Comparison of ENCODE assay signal across 1 cellular context in genomic region chr12:121888478-121889266, GRCh38.
TF ChIP-seq lines count a peak whose summit lies in the region.

Gene PSMD9, plus strand, starts transcription at chr12:121888790. Its CDS starts 67 bp downstream, at chr12:121888857.

TF ChIP-seq in K562, 482 proteins besides CTCF, POLR2A, EP300 and RAD21 (continued from another document and continues in another):
- TF ChIP-seq E2F6 (IDR thresholded peaks at IDR 0.05; ENCODE audit: borderline replicate concordance in 1 of 2, extremely low read depth in 1 of 2, insufficient read depth in 1 of 2, insufficient read length in 1 of 2, low read depth in 1 of 2, low read length in 1 of 2, poor library complexity in 1 of 2, severe bottlenecking in 1 of 2) (peak; percentile 91 to 92), TOE1 (IDR thresholded peaks at IDR 0.05; ENCODE audit: borderline replicate concordance) (peak; percentile 89), TOE1 (CRISPR knock-in tag; IDR thresholded peaks at IDR 0.05; ENCODE audit: borderline replicate concordance, low read depth) (no peak), EGR1 (conservative IDR thresholded peaks at IDR 0.05) (peak; percentile 91), ID3 (CRISPR knock-in tag; IDR thresholded peaks at IDR 0.05) (no peak), ID3 (tag; IDR thresholded peaks at IDR 0.05) (peak; percentile 23; the same call in 1 of the 2 replicates), CBX5 (IDR thresholded peaks at IDR 0.05; ENCODE audit: borderline replicate concordance, low read depth) (peak; percentile 33), FOXA3 (CRISPR knock-in tag; conservative IDR thresholded peaks at IDR 0.05 in 1 of 2, IDR thresholded peaks at IDR 0.05 in 1 of 2) (0 out of 4 replicates have a peak, but pooled peaks of 1 of the 2 experiments have one; percentile 3), ZNF41 (CRISPR knock-in tag; conservative IDR thresholded peaks at IDR 0.05) (0 out of 2 replicates have a peak, but pooled peaks have one; percentile 6), SP1 (CRISPR knock-in tag; IDR thresholded peaks at IDR 0.05) (peak; percentile 98), ZNF134 (CRISPR knock-in tag; conservative IDR thresholded peaks at IDR 0.05) (no peak), SMAD4 (CRISPR knock-in tag; conservative IDR thresholded peaks at IDR 0.05) (peak; percentile 80), ZNF121 (CRISPR knock-in tag; conservative IDR thresholded peaks at IDR 0.05) (no peak), ZNF347 (CRISPR knock-in tag; IDR thresholded peaks at IDR 0.05; ENCODE audit: low read depth) (no peak), MTA1 (IDR thresholded peaks at IDR 0.05; ENCODE audit: borderline replicate concordance) (peak; percentile 88), ZFP36 (IDR thresholded peaks at IDR 0.05; ENCODE audit: low read depth, low read length, partially characterized antibody) (peak; percentile 97), HMG20A (CRISPR knock-in tag; conservative IDR thresholded peaks at IDR 0.05) (no peak), CHCHD3 (CRISPR knock-in tag; IDR thresholded peaks at IDR 0.05) (no peak), STAT5A (IDR thresholded peaks at IDR 0.05; ENCODE audit: borderline replicate concordance, low read length) (no peak; the same call in 1 of the 2 replicates), POLR2AphosphoS5 (IDR thresholded peaks at IDR 0.05; ENCODE audit: control insufficient read depth, insufficient read depth, low read depth, low read length) (peak; percentile 74), MEF2D (tag; conservative IDR thresholded peaks at IDR 0.05; ENCODE audit: low read depth) (0 out of 2 replicates have a peak, but pooled peaks have one; percentile 30), VEZF1 (CRISPR knock-in tag; IDR thresholded peaks at IDR 0.05) (peak; percentile 88), RBM25 (IDR thresholded peaks at IDR 0.05; ENCODE audit: low read depth, low read length, severe bottlenecking) (no peak), SNIP1 (IDR thresholded peaks at IDR 0.05; ENCODE audit: low read depth) (no peak), CHD1 (IDR thresholded peaks at IDR 0.05; ENCODE audit: low read length) (no peak), ZSCAN32 (CRISPR knock-in tag; IDR thresholded peaks at IDR 0.05) (0 out of 2 replicates have a peak, but pooled peaks have one; percentile 45), KLF16 (IDR thresholded peaks at IDR 0.05) (peak; percentile 68), GTF2E2 (tag; IDR thresholded peaks at IDR 0.05) (peak; percentile 59; the same call in 1 of the 2 replicates), CBX3 (IDR thresholded peaks at IDR 0.05; ENCODE audit: borderline replicate concordance in 1 of 2, low read length in 2 of 2) (peak in 1 of 2 experiments; percentile 94; a peak in 2 of 3 replicates), DMBX1 (CRISPR knock-in tag; IDR thresholded peaks at IDR 0.05; ENCODE audit: borderline replicate concordance) (peak; percentile 3; the same call in 1 of the 2 replicates), MBD2 (IDR thresholded peaks at IDR 0.05; ENCODE audit: borderline replicate concordance, low read depth) (peak; percentile 71; the same call in 1 of the 2 replicates), NFATC3 (IDR thresholded peaks at IDR 0.05) (no peak), L3MBTL2 (IDR thresholded peaks at IDR 0.05) (peak; percentile 95), TRIM28 (IDR thresholded peaks at IDR 0.05) (0 out of 2 replicates have a peak, but pooled peaks have one; percentile 53), ARID4B (CRISPR knock-in tag; IDR thresholded peaks at IDR 0.05) (peak; percentile 87; the same call in 1 of the 2 replicates), ZNF3 (CRISPR knock-in tag; IDR thresholded peaks at IDR 0.05) (no peak), NFRKB (IDR thresholded peaks at IDR 0.05; ENCODE audit: low read depth) (peak; percentile 71)
- TF ChIP-seq, protein P1, sequence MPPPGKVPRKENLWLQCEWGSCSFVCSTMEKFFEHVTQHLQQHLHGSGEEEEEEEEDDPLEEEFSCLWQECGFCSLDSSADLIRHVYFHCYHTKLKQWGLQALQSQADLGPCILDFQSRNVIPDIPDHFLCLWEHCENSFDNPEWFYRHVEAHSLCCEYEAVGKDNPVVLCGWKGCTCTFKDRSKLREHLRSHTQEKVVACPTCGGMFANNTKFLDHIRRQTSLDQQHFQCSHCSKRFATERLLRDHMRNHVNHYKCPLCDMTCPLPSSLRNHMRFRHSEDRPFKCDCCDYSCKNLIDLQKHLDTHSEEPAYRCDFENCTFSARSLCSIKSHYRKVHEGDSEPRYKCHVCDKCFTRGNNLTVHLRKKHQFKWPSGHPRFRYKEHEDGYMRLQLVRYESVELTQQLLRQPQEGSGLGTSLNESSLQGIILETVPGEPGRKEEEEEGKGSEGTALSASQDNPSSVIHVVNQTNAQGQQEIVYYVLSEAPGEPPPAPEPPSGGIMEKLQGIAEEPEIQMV (tag; conservative IDR thresholded peaks at IDR 0.05; ENCODE audit: low read depth), result no peak
- TF ChIP-seq, protein P2, sequence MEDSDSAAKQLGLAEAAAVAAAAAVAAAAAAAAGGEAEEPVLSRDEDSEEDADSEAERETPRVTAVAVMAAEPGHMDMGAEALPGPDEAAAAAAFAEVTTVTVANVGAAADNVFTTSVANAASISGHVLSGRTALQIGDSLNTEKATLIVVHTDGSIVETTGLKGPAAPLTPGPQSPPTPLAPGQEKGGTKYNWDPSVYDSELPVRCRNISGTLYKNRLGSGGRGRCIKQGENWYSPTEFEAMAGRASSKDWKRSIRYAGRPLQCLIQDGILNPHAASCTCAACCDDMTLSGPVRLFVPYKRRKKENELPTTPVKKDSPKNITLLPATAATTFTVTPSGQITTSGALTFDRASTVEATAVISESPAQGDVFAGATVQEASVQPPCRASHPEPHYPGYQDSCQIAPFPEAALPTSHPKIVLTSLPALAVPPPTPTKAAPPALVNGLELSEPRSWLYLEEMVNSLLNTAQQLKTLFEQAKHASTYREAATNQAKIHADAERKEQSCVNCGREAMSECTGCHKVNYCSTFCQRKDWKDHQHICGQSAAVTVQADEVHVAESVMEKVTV (CRISPR knock-in tag; IDR thresholded peaks at IDR 0.05), result peak; percentile 75
- TF ChIP-seq, protein P3, sequence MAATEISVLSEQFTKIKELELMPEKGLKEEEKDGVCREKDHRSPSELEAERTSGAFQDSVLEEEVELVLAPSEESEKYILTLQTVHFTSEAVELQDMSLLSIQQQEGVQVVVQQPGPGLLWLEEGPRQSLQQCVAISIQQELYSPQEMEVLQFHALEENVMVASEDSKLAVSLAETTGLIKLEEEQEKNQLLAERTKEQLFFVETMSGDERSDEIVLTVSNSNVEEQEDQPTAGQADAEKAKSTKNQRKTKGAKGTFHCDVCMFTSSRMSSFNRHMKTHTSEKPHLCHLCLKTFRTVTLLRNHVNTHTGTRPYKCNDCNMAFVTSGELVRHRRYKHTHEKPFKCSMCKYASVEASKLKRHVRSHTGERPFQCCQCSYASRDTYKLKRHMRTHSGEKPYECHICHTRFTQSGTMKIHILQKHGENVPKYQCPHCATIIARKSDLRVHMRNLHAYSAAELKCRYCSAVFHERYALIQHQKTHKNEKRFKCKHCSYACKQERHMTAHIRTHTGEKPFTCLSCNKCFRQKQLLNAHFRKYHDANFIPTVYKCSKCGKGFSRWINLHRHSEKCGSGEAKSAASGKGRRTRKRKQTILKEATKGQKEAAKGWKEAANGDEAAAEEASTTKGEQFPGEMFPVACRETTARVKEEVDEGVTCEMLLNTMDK (IDR thresholded peaks at IDR 0.05; ENCODE audit: borderline replicate concordance, insufficient read depth, low read depth, low read length, poor library complexity, severe bottlenecking), result peak; percentile 91
- TF ChIP-seq, protein P4, sequence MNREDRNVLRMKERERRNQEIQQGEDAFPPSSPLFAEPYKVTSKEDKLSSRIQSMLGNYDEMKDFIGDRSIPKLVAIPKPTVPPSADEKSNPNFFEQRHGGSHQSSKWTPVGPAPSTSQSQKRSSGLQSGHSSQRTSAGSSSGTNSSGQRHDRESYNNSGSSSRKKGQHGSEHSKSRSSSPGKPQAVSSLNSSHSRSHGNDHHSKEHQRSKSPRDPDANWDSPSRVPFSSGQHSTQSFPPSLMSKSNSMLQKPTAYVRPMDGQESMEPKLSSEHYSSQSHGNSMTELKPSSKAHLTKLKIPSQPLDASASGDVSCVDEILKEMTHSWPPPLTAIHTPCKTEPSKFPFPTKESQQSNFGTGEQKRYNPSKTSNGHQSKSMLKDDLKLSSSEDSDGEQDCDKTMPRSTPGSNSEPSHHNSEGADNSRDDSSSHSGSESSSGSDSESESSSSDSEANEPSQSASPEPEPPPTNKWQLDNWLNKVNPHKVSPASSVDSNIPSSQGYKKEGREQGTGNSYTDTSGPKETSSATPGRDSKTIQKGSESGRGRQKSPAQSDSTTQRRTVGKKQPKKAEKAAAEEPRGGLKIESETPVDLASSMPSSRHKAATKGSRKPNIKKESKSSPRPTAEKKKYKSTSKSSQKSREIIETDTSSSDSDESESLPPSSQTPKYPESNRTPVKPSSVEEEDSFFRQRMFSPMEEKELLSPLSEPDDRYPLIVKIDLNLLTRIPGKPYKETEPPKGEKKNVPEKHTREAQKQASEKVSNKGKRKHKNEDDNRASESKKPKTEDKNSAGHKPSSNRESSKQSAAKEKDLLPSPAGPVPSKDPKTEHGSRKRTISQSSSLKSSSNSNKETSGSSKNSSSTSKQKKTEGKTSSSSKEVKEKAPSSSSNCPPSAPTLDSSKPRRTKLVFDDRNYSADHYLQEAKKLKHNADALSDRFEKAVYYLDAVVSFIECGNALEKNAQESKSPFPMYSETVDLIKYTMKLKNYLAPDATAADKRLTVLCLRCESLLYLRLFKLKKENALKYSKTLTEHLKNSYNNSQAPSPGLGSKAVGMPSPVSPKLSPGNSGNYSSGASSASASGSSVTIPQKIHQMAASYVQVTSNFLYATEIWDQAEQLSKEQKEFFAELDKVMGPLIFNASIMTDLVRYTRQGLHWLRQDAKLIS (CRISPR knock-in tag; IDR thresholded peaks at IDR 0.05), result peak; percentile 87
- TF ChIP-seq, protein P5, sequence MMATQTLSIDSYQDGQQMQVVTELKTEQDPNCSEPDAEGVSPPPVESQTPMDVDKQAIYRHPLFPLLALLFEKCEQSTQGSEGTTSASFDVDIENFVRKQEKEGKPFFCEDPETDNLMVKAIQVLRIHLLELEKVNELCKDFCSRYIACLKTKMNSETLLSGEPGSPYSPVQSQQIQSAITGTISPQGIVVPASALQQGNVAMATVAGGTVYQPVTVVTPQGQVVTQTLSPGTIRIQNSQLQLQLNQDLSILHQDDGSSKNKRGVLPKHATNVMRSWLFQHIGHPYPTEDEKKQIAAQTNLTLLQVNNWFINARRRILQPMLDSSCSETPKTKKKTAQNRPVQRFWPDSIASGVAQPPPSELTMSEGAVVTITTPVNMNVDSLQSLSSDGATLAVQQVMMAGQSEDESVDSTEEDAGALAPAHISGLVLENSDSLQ (IDR thresholded peaks at IDR 0.05), result peak; percentile 49; the same call in 1 of the 2 replicates
- TF ChIP-seq, protein P6, sequence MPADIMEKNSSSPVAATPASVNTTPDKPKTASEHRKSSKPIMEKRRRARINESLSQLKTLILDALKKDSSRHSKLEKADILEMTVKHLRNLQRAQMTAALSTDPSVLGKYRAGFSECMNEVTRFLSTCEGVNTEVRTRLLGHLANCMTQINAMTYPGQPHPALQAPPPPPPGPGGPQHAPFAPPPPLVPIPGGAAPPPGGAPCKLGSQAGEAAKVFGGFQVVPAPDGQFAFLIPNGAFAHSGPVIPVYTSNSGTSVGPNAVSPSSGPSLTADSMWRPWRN (IDR thresholded peaks at IDR 0.05; ENCODE audit: low read depth), result no peak
- TF ChIP-seq, protein P7, sequence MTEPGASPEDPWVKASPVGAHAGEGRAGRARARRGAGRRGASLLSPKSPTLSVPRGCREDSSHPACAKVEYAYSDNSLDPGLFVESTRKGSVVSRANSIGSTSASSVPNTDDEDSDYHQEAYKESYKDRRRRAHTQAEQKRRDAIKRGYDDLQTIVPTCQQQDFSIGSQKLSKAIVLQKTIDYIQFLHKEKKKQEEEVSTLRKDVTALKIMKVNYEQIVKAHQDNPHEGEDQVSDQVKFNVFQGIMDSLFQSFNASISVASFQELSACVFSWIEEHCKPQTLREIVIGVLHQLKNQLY (CRISPR knock-in tag; conservative IDR thresholded peaks at IDR 0.05), result no peak
